Comparison of ENCODE assay signal across 9 cellular contexts in the genomic region with DNA sequence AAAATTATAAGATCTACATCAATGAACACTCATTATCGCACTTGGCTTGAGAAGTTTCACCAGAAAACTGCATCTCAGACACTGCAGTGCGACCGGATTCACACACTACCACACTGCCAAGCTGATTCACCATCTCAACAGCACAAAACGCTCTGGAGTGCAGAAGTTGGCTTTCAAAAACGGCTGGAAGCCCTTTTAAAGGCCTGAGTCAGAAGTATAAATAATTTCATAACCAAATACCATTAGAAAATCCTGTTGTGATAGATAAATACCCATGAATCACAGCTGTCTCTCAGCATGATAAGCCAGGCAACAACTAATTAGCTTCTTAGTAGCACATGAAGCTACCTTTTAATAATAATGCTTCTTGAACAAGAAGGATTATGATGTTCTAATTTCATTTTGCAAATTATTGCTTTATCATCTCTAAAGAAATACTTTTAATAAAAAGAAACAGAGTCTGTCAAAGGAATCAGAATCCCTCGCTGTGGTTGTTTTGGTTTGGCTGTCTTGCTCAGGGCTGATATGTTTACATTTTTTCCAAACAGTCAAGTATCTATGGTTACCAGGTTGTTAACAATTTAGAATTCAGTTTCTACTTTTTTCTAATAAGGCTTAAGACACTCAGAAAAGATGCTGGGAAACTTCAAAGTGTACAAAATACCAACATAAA. TPM values are rescaled to one million over a fixed set of nuclear protein-coding genes. Genes with fewer than 3 reads are reported as not detected.
DNase-seq lines count a peak whose midpoint lies in the region; ATAC-seq, FAIRE-seq and TF ChIP-seq lines count a peak whose summit lies in the region.
"Had no signal": no experiment of that assay in that cellular context is flagged by ENCODE, and none has a peak within 500 bp of the region (broad histone marks: within the 10 kb centered on the region; RNA-seq: fewer than 3 reads in every experiment).

No MANE protein-coding gene starts in this region.

- ATAC-seq in foreskin keratinocyte: peak; percentile 82
- ATAC-seq in GM21390 (IDR thresholded peaks at IDR 0.05; ENCODE audit: unreplicated experiment): no peak

- DNase-seq in Daoy (ENCODE audit: low read depth): peak; percentile 80
- peak; percentile 6 for DNase-seq in RCC 7860 (ENCODE audit: low spot score)
- DNase-seq in foreskin keratinocyte: peak; percentile 40 to 72
- DNase-seq in posterior cingulate gyrus: peak in 6 of 10 donors; percentile 30 to 86 (median 40)
- no peak for DNase-seq in COLO829 (ENCODE audit: low spot score)
- DNase-seq in T1000 (lab: John Stamatoyannopoulos, UW): no peak
- no peak for DNase-seq in D721Med (ENCODE audit: insufficient read length, low spot score)
- DNase-seq: NCI-H1694 treated with DMSO at 0.1 percent for 48 hours had no signal

- TF ChIP-seq CTCF in foreskin keratinocyte (conservative IDR thresholded peaks at IDR 0.05): no peak
- no peak for TF ChIP-seq CTCF in D721Med (IDR thresholded peaks at IDR 0.05; ENCODE audit: insufficient read depth, missing control alignments)

- no peaks in the 10 kb centered on the region for H3K4me1 ChIP-seq in foreskin keratinocyte

- FAIRE-seq in RCC 7860 (lab: Jason Lieb, UNC) (no peak), D721Med (lab: Jason Lieb, UNC) (no peak)

- intact Hi-C loops in posterior cingulate gyrus (cut with DNase I): no loop called here

- H3K27me3 ChIP-seq in foreskin keratinocyte: no peaks in the 10 kb centered on the region

- H3K27ac ChIP-seq in foreskin keratinocyte: no peak overlapping the region

RNA-seq across cellular contexts. Expression of gene SLC2A13, which starts 51.2 kb away (rescaled TPM):
- 4.7 and 8.5 TPM in 2 replicates for total RNA-seq in Daoy (2014; rRNA removed; shearing (Covaris generic))
- total RNA-seq in foreskin keratinocyte: 1.9 and 2.3 TPM in 2 replicates
- 0.39 and 0.46 TPM in 2 replicates for polyA plus RNA-seq in foreskin keratinocyte

Comparison
In these comparisons a context has a peak if more than half of its experiments do, and no peak if none do; other contexts are left out.
1. DNase-seq: peak in Daoy (single experiment), RCC 7860 (single experiment), foreskin keratinocyte (2 of 2) and posterior cingulate gyrus (6 of 10); none in COLO829 (single experiment), T1000 (single experiment) and D721Med (single experiment).